In the genomic region with DNA sequence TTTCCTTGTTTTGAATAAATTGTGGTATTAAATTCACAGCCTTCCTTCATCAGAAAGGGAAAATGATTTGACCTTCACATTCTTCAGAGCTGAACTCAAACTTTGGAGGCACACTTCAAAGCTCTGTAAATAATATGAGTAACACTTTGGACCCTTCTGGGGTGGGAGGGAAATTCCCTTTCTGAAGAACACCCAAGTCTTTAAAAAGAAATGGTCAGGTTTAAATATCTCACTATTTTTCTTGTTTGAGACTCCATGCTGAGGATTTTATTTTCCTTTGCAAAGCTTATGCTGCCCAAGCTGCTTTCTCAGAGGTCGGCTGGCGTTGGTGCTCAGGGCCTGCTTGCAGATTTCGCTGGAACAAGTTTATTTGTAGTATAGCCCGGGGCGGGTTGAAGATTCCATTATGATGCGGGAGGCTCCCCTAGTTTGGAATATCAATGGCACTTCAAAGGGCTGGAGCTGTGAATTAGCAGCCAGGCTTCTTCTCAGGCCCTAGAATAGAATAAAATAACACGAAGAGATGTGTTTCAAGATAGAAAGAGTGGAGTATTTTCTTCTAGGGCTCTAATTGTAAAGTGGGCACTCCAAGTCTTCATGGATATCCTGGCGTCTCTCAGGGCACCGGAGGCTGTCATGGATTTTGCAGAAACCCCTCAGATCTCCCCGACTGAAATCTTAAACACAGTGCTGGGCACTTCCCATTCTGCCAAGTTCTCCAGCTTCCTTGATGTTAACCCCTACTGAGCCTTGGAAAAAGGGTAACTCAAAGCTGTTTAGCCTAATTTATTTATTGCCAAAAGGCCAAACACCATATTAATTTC, we compare ENCODE assay signal across 14 cellular contexts.
DNase-seq lines count a peak whose midpoint lies in the region; ATAC-seq and TF ChIP-seq lines count a peak whose summit lies in the region.
"Had no signal": no experiment of that assay in that cellular context is flagged by ENCODE, and none has a peak within 500 bp of the region (broad histone marks: within the 10 kb centered on the region; RNA-seq: fewer than 3 reads in every experiment).

No MANE protein-coding gene starts in this region.

- no peaks in the 10 kb centered on the region for H3K36me3 ChIP-seq in HAP-1 (replicated peaks)
- H3K36me3 ChIP-seq in mucosa of descending colon (ENCODE audit: low read depth) = no peaks in the 10 kb centered on the region

- no peaks in the 10 kb centered on the region for H3K9me3 ChIP-seq in HAP-1
- no peaks in the 10 kb centered on the region for H3K9me3 ChIP-seq in mucosa of descending colon

- no peaks in the 10 kb centered on the region for H3K27me3 Mint-ChIP-seq in WTC11 (ENCODE audit: low read depth)

- H3K4me3 Mint-ChIP-seq in WTC11 = peak overlapping the region; percentile 49
- H3K4me3 Mint-ChIP-seq: activated T-helper 1 cell treated with anti-CD3 and anti-CD28 coated beads, Interleukin-12 subunit alpha, Interleukin-12 subunit beta, Interleukin-2, Interleukin-4 antibody, amounts not matched to agents 30 ng/mL and 10 ng/mL and 1 ng/mL, durations not matched to agents 14 hours and 24 hours and 36 hours; dendritic cell treated with granulocyte-macrophage colony-stimulating factor and Interleukin-4, amounts not matched to agents 40 ng/mL and 50 ng/mL, for 4 days; IgD-negative memory B cell had no signal

- H3K4me1 Mint-ChIP-seq in WTC11 = peaks cover 80% of the 10 kb centered on the region

- POLR2A ChIA-PET in WTC11 (lab: Charles Lee) = interaction anchor here (0.8 kb wide), 1 partner anchor 13 kb away, joined by 4 read pairs; no protein-coding TSS in a partner anchor

- no peaks in the 10 kb centered on the region for H3K27me3 ChIP-seq in HAP-1 (ENCODE audit: low read depth)

- intact Hi-C loops in sciatic nerve (cut with DNase I) = no loop called here
- intact Hi-C loops in mucosa of descending colon (cut with DNase I, micrococcal nuclease) = no loop called here

- H3K36me3 Mint-ChIP-seq in WTC11 = no peaks in the 10 kb centered on the region
- H3K36me3 Mint-ChIP-seq: IgD-negative memory B cell had no signal

- DNase-seq in HAP-1 (ENCODE audit: low spot score in 2 of 2) (peak; percentile 90 to 93), WTC11 (ENCODE audit: low spot score) (peak; percentile 62), iPS DF 19.7 (ENCODE audit: low read depth, low spot score) (peak; percentile 59), sciatic nerve (ENCODE audit: low spot score) (no peak), cerebellum (ENCODE audit: low spot score) (no peak), mucosa of descending colon (no peak)
- DNase-seq: NCI-H1930; nucleus accumbens; stimulated activated CD4-positive, alpha-beta T cell treated with anti-CD3 and anti-CD28 coated beads, Interleukin-4, amount 100 ng/mL, for 4 hours had no signal

- H3K4me1 ChIP-seq in HAP-1 = peaks cover 19% of the 10 kb centered on the region
- no peaks in the 10 kb centered on the region for H3K4me1 ChIP-seq in mucosa of descending colon (ENCODE audit: low read depth)

- ATAC-seq in WTC11 (peak; percentile 74), sciatic nerve (peak; percentile 30), GM21447 (IDR thresholded peaks at IDR 0.05; ENCODE audit: unreplicated experiment) (no peak), mucosa of descending colon (no peak), HG03460 (IDR thresholded peaks at IDR 0.05; ENCODE audit: unreplicated experiment) (no peak)

- no peaks in the 10 kb centered on the region for H3K9me3 Mint-ChIP-seq in WTC11
- H3K9me3 Mint-ChIP-seq: activated T-helper 1 cell treated with anti-CD3 and anti-CD28 coated beads, Interleukin-12 subunit alpha, Interleukin-12 subunit beta, Interleukin-2, Interleukin-4 antibody, amounts not matched to agents 30 ng/mL and 10 ng/mL and 1 ng/mL, durations not matched to agents 14 hours and 24 hours and 36 hours; dendritic cell treated with granulocyte-macrophage colony-stimulating factor and Interleukin-4, amounts not matched to agents 40 ng/mL and 50 ng/mL, for 4 days had no signal

- TF ChIP-seq CTCF in WTC11 (IDR thresholded peaks at IDR 0.05) = no peak
- TF ChIP-seq CTCF in mucosa of descending colon (IDR thresholded peaks at IDR 0.05) = no peak

- H3K27ac Mint-ChIP-seq in WTC11 = peak overlapping the region; percentile 97
- H3K27ac Mint-ChIP-seq: activated T-helper 1 cell treated with anti-CD3 and anti-CD28 coated beads, Interleukin-12 subunit alpha, Interleukin-12 subunit beta, Interleukin-2, Interleukin-4 antibody, amounts not matched to agents 30 ng/mL and 10 ng/mL and 1 ng/mL, durations not matched to agents 14 hours and 24 hours and 36 hours; dendritic cell treated with granulocyte-macrophage colony-stimulating factor and Interleukin-4, amounts not matched to agents 40 ng/mL and 50 ng/mL, for 4 days; IgD-negative memory B cell had no signal

- in situ Hi-C loops in HAP-1 (cut with MboI; ENCODE audit: low sequenced_read_pairs) = no loop called here

- no peak overlapping the region for H3K4me3 ChIP-seq in HAP-1
- H3K4me3 ChIP-seq in mucosa of descending colon = no peak overlapping the region

- CTCF ChIA-PET in WTC11 (lab: Charles Lee) = interaction anchor here (0.5 to 1.9 kb wide), 4 partner anchors 80 to 415 kb away, joined by 3 to 5 read pairs (median 4); no protein-coding TSS in a partner anchor

TF ChIP-seq in WTC11, 78 proteins besides CTCF, POLR2A, EP300 and RAD21:
- no peak for TF ChIP-seq TEAD1 (CRISPR knock-in tag; IDR thresholded peaks at IDR 0.05)
- no peak for TF ChIP-seq ATF3 (CRISPR knock-in tag; conservative IDR thresholded peaks at IDR 0.05)
- TF ChIP-seq ZNF263 (CRISPR knock-in tag; IDR thresholded peaks at IDR 0.05; ENCODE audit: low read depth) = no peak
- TF ChIP-seq TCF7 (CRISPR knock-in tag; IDR thresholded peaks at IDR 0.05; ENCODE audit: low read depth) = no peak
- no peak for TF ChIP-seq RORB (CRISPR knock-in tag; IDR thresholded peaks at IDR 0.05)
TF ChIP-seq in WTC11: peak in this region for 0.

Comparison
In these comparisons a context has a peak if more than half of its experiments do, and no peak if none do; other contexts are left out.
1. DNase-seq: peak in HAP-1 (2 of 2), WTC11 (single experiment) and iPS DF 19.7 (single experiment); none in sciatic nerve (single experiment), cerebellum (single experiment) and mucosa of descending colon (0 of 3).
2. ATAC-seq: peak in WTC11 (single experiment) and sciatic nerve (single experiment); none in GM21447 (single experiment), mucosa of descending colon (single experiment) and HG03460 (single experiment).